ENCODE assay signal across 1 cellular context in the genomic region with DNA sequence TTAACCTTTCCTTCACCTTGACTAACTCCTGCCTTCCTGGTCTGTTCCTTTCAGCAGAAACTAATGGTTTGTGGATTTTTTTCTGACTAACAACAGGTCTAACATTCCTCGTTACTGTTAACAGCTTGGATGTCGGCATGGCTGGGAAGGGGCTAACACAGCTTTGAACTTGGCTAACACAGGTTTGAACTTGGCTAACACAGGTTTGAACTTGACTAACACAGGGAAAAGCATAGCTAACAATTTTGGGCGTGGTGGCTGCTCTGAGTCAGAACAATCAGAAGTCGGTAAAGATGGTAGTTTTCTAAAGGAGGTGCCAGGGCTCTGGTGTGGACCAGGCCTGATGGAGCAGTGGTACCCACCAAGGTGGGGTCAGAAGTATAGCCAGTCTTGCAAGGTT.
TF ChIP-seq lines count a peak whose summit lies in the region.

No MANE protein-coding gene starts in this region.

TF ChIP-seq in A549, 52 proteins besides CTCF, POLR2A, EP300 and RAD21 (continued from another document):
- TF ChIP-seq, protein P1, sequence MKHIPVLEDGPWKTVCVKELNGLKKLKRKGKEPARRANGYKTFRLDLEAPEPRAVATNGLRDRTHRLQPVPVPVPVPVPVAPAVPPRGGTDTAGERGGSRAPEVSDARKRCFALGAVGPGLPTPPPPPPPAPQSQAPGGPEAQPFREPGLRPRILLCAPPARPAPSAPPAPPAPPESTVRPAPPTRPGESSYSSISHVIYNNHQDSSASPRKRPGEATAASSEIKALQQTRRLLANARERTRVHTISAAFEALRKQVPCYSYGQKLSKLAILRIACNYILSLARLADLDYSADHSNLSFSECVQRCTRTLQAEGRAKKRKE (CRISPR knock-in tag; IDR thresholded peaks at IDR 0.05; ENCODE audit: low read depth): no peak
- no peak for TF ChIP-seq CHD4 (IDR thresholded peaks at IDR 0.05; ENCODE audit: borderline replicate concordance)
- no peak for TF ChIP-seq HOXB5 (CRISPR knock-in tag; IDR thresholded peaks at IDR 0.05)
